ENCODE assay signal across 1 cellular context in genomic region chr9:127783111-127783621, GRCh38.
TF ChIP-seq lines count a peak whose summit lies in the region.

No MANE protein-coding gene starts in this region.

TF ChIP-seq in H1, 55 proteins besides CTCF, POLR2A, EP300 and RAD21:
- TF ChIP-seq POU5F1 (IDR thresholded peaks at IDR 0.05; ENCODE audit: low read depth, low read length) (no peak), SIX5 (IDR thresholded peaks at IDR 0.05; ENCODE audit: low read depth, low read length) (no peak), SUZ12 (IDR thresholded peaks at IDR 0.05; ENCODE audit: low read length) (no peak), RFX5 (IDR thresholded peaks at IDR 0.05; ENCODE audit: borderline replicate concordance, low read depth, low read length) (no peak), KDM5A (IDR thresholded peaks at IDR 0.05; ENCODE audit: low read length) (no peak), SP1 (IDR thresholded peaks at IDR 0.05; ENCODE audit: low read depth, low read length) (no peak), BRCA1 (IDR thresholded peaks at IDR 0.05; ENCODE audit: low read depth, low read length) (no peak), CBX5 (IDR thresholded peaks at IDR 0.05; ENCODE audit: low read depth, low read length) (no peak)
